ENCODE assay signal across 23 cellular contexts in genomic region chr9:12695474-12695873, GRCh38. TPM values are rescaled to one million over a fixed set of nuclear protein-coding genes. Genes with fewer than 3 reads are reported as not detected.
DNase-seq lines count a peak whose midpoint lies in the region; ATAC-seq and TF ChIP-seq lines count a peak whose summit lies in the region.
"Had no signal": no experiment of that assay in that cellular context is flagged by ENCODE, and none has a peak within 500 bp of the region (broad histone marks: within the 10 kb centered on the region; RNA-seq: fewer than 3 reads in every experiment).

No MANE protein-coding gene starts in this region.

- DNase-seq in EH (ENCODE audit: low read depth) (peak; percentile 14), RPMI7951 (ENCODE audit: low read depth) (peak; percentile 31), left cardiac atrium (peak; percentile 20), gastrocnemius medialis (peak in 1 of 2 donors; percentile 30), COR-L47 (lab: John Stamatoyannopoulos, UW) (no peak), NCI-H345 (lab: John Stamatoyannopoulos, UW) (no peak), NCI-H524 treated with DMSO at 0.1 percent for 48 hours (lab: John Stamatoyannopoulos, UW) (no peak)
- no peak for DNase-seq in activated CD4-positive, CD25-positive, alpha-beta regulatory T cell treated with anti-CD3 and anti-CD28 coated beads, Interleukin-2, amount 50 U/mL, for 72 hours
- DNase-seq: activated CD4-positive, alpha-beta T cell treated with anti-CD3 and anti-CD28 coated beads for 4 hours; activated naive CD8-positive, alpha-beta T cell treated with anti-CD3 and anti-CD28 coated beads, Interleukin-2, amount 10 ng/mL, durations not matched to agents 7 days and 5 days; brain microvascular endothelial cell; endodermal cell; glutamatergic neuron; H9; midbrain; NCI-H146; NCI-H526 treated with DMSO at 0.1 percent for 48 hours; SHP77 treated with DMSO at 0.1 percent for 48 hours; T-helper 1 cell had no signal

- H3K9me3 ChIP-seq in gastrocnemius medialis: no peaks in the 10 kb centered on the region

- no peak for TF ChIP-seq CTCF in gastrocnemius medialis (IDR thresholded peaks at IDR 0.05 in 4 of 5, conservative IDR thresholded peaks at IDR 0.05 in 1 of 5)

- no peak overlapping the region for H3K4me3 ChIP-seq in gastrocnemius medialis
- H3K4me3 ChIP-seq: K562 had no signal

- H3K4me1 ChIP-seq in gastrocnemius medialis: peaks cover 0 to 24% of the 10 kb centered on the region in 2 donors

- H3K27me3 ChIP-seq in gastrocnemius medialis: no peaks in the 10 kb centered on the region
- H3K27me3 ChIP-seq: brain microvascular endothelial cell had no signal

- no peak for TF ChIP-seq POLR2A in gastrocnemius medialis (IDR thresholded peaks at IDR 0.05)

- in situ Hi-C loops in gastrocnemius medialis (cut with MboI; ENCODE audit: low sequenced_read_pairs in 4 of 4): no loop called here

- intact Hi-C loops in left cardiac atrium (cut with DNase I) (no loop called here), gastrocnemius medialis (cut with DNase I; ENCODE audit: low total_unique reads) (no loop called here)

- H3K27ac ChIP-seq in gastrocnemius medialis: no peak overlapping the region
- H3K27ac ChIP-seq: brain microvascular endothelial cell had no signal

- ATAC-seq in left cardiac atrium (peak; percentile 79 to 84), gastrocnemius medialis (peak; percentile 63 to 81)
- ATAC-seq: activated T-helper 17 cell treated with anti-CD3 and anti-CD28 coated beads, Interleukin-2, amount 50 U/mL, for 72 hours; K562 had no signal

- H3K36me3 ChIP-seq in gastrocnemius medialis: no peaks in the 10 kb centered on the region
- H3K36me3 ChIP-seq: brain microvascular endothelial cell had no signal

RNA-seq across cellular contexts. Expression of gene TYRP1, which starts 2.3 kb away (rescaled TPM):
- total RNA-seq in RPMI7951 (2014; rRNA removed; shearing (Covaris generic)): 0.68 and 1.1 TPM in 2 replicates
- total RNA-seq in left cardiac atrium (10 to 100 TPM; 31.0 to 32.8 TPM), gastrocnemius medialis (10 to 100 TPM in 1 of 4 donors, 1 to 10 TPM in 2, under 1 TPM in 1; 0.84 to 10.3 (median 1.6) TPM)
- total RNA-seq: activated naive CD8-positive, alpha-beta T cell treated with anti-CD3 and anti-CD28 coated beads, Interleukin-2, amount 10 ng/mL, durations not matched to agents 7 days and 5 days; activated T-helper 17 cell treated with anti-CD3 and anti-CD28 coated beads, Interleukin-2, amount 50 U/mL, for 72 hours; H9; K562; OCI-LY7; skeletal muscle tissue had no signal

Comparison
In these comparisons a context has a peak if more than half of its experiments do, and no peak if none do; other contexts are left out.
1. DNase-seq: peak in EH (single experiment), RPMI7951 (single experiment) and left cardiac atrium (single experiment); none in activated CD4-positive, CD25-positive, alpha-beta regulatory T cell treated with anti-CD3 and anti-CD28 coated beads, Interleukin-2, amount 50 U/mL, for 72 hours (single experiment), COR-L47 (single experiment), NCI-H345 (single experiment) and NCI-H524 treated with DMSO at 0.1 percent for 48 hours (single experiment).